17 cellular contexts compared by ENCODE assay signal in the genomic region with DNA sequence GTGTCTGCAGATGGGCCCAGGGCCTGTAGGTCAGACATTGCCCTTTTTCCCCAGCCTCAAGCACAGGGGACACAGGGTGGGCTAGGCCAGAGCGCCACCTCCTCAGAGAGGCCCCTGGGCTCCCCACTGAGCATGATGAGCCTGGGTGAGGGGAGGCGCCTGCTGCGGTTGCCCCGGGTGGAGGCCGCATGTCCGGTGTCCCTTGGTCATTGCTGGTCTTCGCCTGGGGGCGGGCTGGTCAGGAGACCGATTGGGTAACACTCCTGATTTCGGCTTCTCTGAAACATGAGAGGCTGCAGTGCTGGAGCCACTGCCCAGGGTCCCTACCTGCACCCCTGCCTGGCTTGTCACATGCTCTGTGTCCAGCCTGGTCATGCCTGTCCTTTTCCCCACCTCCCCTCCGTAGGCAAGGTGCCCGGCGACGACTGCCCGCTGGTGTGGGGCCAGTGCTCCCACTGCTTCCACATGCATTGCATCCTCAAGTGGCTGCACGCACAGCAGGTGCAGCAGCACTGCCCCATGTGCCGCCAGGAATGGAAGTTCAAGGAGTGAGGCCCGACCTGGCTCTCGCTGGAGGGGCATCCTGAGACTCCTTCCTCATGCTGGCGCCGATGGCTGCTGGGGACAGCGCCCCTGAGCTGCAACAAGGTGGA.
"Had no signal": no experiment of that assay in that cellular context is flagged by ENCODE, and none has a peak within 500 bp of the region (broad histone marks: within the 10 kb centered on the region; RNA-seq: fewer than 3 reads in every experiment).

No MANE protein-coding gene starts in this region.

- H3K27ac Mint-ChIP-seq: activated CD4-positive, alpha-beta memory T cell treated with anti-CD3 and anti-CD28 coated beads, Interleukin-2, amount 10 ng/mL, durations not matched to agents 7 days and 5 days; activated CD4-positive, alpha-beta T cell treated with anti-CD3 and anti-CD28 coated beads for 36 hours; activated naive CD8-positive, alpha-beta T cell treated with anti-CD3 and anti-CD28 coated beads, Interleukin-2, amount 10 ng/mL, durations not matched to agents 7 days and 5 days; naive thymus-derived CD4-positive, alpha-beta T cell; stimulated activated naive CD8-positive, alpha-beta T cell treated with anti-CD3 and anti-CD28 coated beads, Interleukin-15, Interleukin-2, amounts not matched to agents 100 ng/mL and 50 ng/mL, for 24 hours had no signal

- H3K4me3 Mint-ChIP-seq: activated CD4-positive, alpha-beta memory T cell treated with anti-CD3 and anti-CD28 coated beads, Interleukin-2, amount 10 ng/mL, durations not matched to agents 7 days and 5 days; activated CD4-positive, alpha-beta T cell treated with anti-CD3 and anti-CD28 coated beads for 36 hours; activated naive CD8-positive, alpha-beta T cell treated with anti-CD3 and anti-CD28 coated beads, Interleukin-2, amount 10 ng/mL, durations not matched to agents 7 days and 5 days; naive thymus-derived CD4-positive, alpha-beta T cell; stimulated activated naive CD8-positive, alpha-beta T cell treated with anti-CD3 and anti-CD28 coated beads, Interleukin-15, Interleukin-2, amounts not matched to agents 100 ng/mL and 50 ng/mL, for 24 hours had no signal

- H3K9me3 Mint-ChIP-seq: activated CD4-positive, alpha-beta memory T cell treated with anti-CD3 and anti-CD28 coated beads, Interleukin-2, amount 10 ng/mL, durations not matched to agents 7 days and 5 days; activated naive CD8-positive, alpha-beta T cell treated with anti-CD3 and anti-CD28 coated beads, Interleukin-2, amount 10 ng/mL, durations not matched to agents 7 days and 5 days; naive thymus-derived CD4-positive, alpha-beta T cell; stimulated activated naive CD8-positive, alpha-beta T cell treated with anti-CD3 and anti-CD28 coated beads, Interleukin-15, Interleukin-2, amounts not matched to agents 100 ng/mL and 50 ng/mL, for 24 hours had no signal

- H3K4me3 ChIP-seq: esophagus muscularis mucosa, lower lobe of right lung, thoracic aorta, uterus had no signal

- H3K9me3 ChIP-seq: esophagus muscularis mucosa, lower lobe of right lung, thoracic aorta, uterus had no signal

- H3K27ac ChIP-seq: esophagus muscularis mucosa, lower lobe of right lung, thoracic aorta, uterus, WERI-Rb-1 had no signal

- ATAC-seq: activated CD4-positive, alpha-beta T cell treated with anti-CD3 and anti-CD28 coated beads for 36 hours; left cardiac atrium; lower lobe of right lung; naive thymus-derived CD4-positive, alpha-beta T cell had no signal

- H3K27me3 ChIP-seq: uterus had no signal

- H3K36me3 ChIP-seq: uterus had no signal

- DNase-seq: activated CD4-positive, alpha-beta memory T cell treated with anti-CD3 and anti-CD28 coated beads, Interleukin-2, amount 10 ng/mL, durations not matched to agents 7 days and 5 days; activated CD4-positive, alpha-beta T cell treated with anti-CD3 and anti-CD28 coated beads for 36 hours; activated CD8-positive, alpha-beta memory T cell treated with anti-CD3 and anti-CD28 coated beads, Interleukin-2, amount 50 U/mL, for 4 hours; activated naive CD8-positive, alpha-beta T cell treated with anti-CD3 and anti-CD28 coated beads, Interleukin-2, amount 10 ng/mL, durations not matched to agents 7 days and 5 days; anterior cingulate cortex; foreskin fibroblast; left cardiac atrium; lower lobe of right lung; naive thymus-derived CD4-positive, alpha-beta T cell; nucleus accumbens; stimulated activated CD4-positive, alpha-beta T cell treated with anti-CD3 and anti-CD28 coated beads, Interleukin-4, amount 100 ng/mL, for 1 hour; stimulated activated CD8-positive, alpha-beta memory T cell treated with anti-CD3 and anti-CD28 coated beads, Interleukin-4, amount 100 ng/mL, for 48 hours; uterus; WERI-Rb-1 had no signal
